17 cellular contexts compared by ENCODE assay signal in genomic region chr11:29628584-29628983, GRCh38.
DNase-seq lines count a peak whose midpoint lies in the region; ATAC-seq and TF ChIP-seq lines count a peak whose summit lies in the region.
"Had no signal": no experiment of that assay in that cellular context is flagged by ENCODE, and none has a peak within 500 bp of the region (broad histone marks: within the 10 kb centered on the region; RNA-seq: fewer than 3 reads in every experiment).

No MANE protein-coding gene starts in this region.

- H2AK5ac ChIP-seq in trophoblast cell (ENCODE audit: low read length): no peak overlapping the region

- no peak overlapping the region for H3K4ac ChIP-seq in trophoblast cell (ENCODE audit: low read depth, low read length)

- H3K27ac ChIP-seq in endodermal cell (ENCODE audit: low read depth, low read length): no peak overlapping the region
- H3K27ac ChIP-seq in mesodermal cell (ENCODE audit: low read depth, low read length, severe bottlenecking): peak overlapping the region; percentile 37
- peak overlapping the region; percentile 57 for H3K27ac ChIP-seq in trophoblast cell (ENCODE audit: low read depth, low read length)
- H3K27ac ChIP-seq in naive thymus-derived CD4-positive, alpha-beta T cell (ENCODE audit: low read depth, low read length): no peak overlapping the region

- no peak overlapping the region for H3K9ac ChIP-seq in endodermal cell (ENCODE audit: extremely low read depth, low read length, poor library complexity, severe bottlenecking)
- H3K9ac ChIP-seq in trophoblast cell (ENCODE audit: low read length): no peak overlapping the region

- H4K8ac ChIP-seq in trophoblast cell (ENCODE audit: low read depth, low read length): peak overlapping the region; percentile 32

- peak overlapping the region; percentile 60 for H2BK5ac ChIP-seq in trophoblast cell (ENCODE audit: low read depth, low read length, poor library complexity)

- no peak overlapping the region for H3K18ac ChIP-seq in trophoblast cell (ENCODE audit: low read length)

- POLR2A ChIA-PET in naive thymus-derived CD4-positive, alpha-beta T cell (lab: Charles Lee): no interaction called here

- H3K79me2 ChIP-seq in trophoblast cell (ENCODE audit: control insufficient read depth, insufficient read depth, low read length, poor library complexity): no peaks in the 10 kb centered on the region

- no peak overlapping the region for H3K4me3 ChIP-seq in endodermal cell (ENCODE audit: low read length)
- no peak overlapping the region for H3K4me3 ChIP-seq in mesodermal cell (ENCODE audit: extremely low read depth, insufficient read depth, low read length, poor library complexity, severe bottlenecking)
- no peak overlapping the region for H3K4me3 ChIP-seq in trophoblast cell (ENCODE audit: low read depth, low read length)
- no peak overlapping the region for H3K4me3 ChIP-seq in naive thymus-derived CD4-positive, alpha-beta T cell (ENCODE audit: low read length)
- H3K4me3 ChIP-seq: GM23338 had no signal

- no peak for ATAC-seq in naive thymus-derived CD4-positive, alpha-beta T cell
- ATAC-seq: GM23338 had no signal

- H3K27me3 ChIP-seq in endodermal cell (ENCODE audit: control insufficient read depth, insufficient read depth, low read length, poor library complexity, severe bottlenecking): no peaks in the 10 kb centered on the region
- H3K27me3 ChIP-seq in trophoblast cell (ENCODE audit: insufficient read depth, low read length): no peaks in the 10 kb centered on the region
- no peaks in the 10 kb centered on the region for H3K27me3 ChIP-seq in naive thymus-derived CD4-positive, alpha-beta T cell (ENCODE audit: control insufficient read depth in 2 of 2, insufficient read depth in 2 of 2, low read length in 2 of 2)
- H3K27me3 ChIP-seq: BE2C had no signal

- peaks cover 3% of the 10 kb centered on the region for H3K27me3 Mint-ChIP-seq in endodermal cell (ENCODE audit: insufficient read depth)
- peaks cover 0 to 2% (median 0%) of the 10 kb centered on the region in 3 donors for H3K27me3 Mint-ChIP-seq in CD14-positive monocyte (ENCODE audit: low read depth in 3 of 3)
- H3K27me3 Mint-ChIP-seq in naive thymus-derived CD4-positive, alpha-beta T cell: no peaks in the 10 kb centered on the region
- peaks cover 10% of the 10 kb centered on the region for H3K27me3 Mint-ChIP-seq in chondrocyte (ENCODE audit: low read depth)
- H3K27me3 Mint-ChIP-seq: CD4-positive, alpha-beta T cell had no signal

- DNase-seq in endodermal cell (peak; percentile 39), trophoblast cell (no peak), CD14-positive monocyte (ENCODE audit: low spot score) (no peak), DMS153 treated with DMSO at 0.1 percent for 48 hours (lab: John Stamatoyannopoulos, UW; ENCODE audit: unreplicated experiment) (no peak), chondrocyte (ENCODE audit: low spot score) (no peak)
- no peak for DNase-seq in naive thymus-derived CD4-positive, alpha-beta T cell
- DNase-seq: ACHN; BE2C; C1 segment of cervical spinal cord; CD4-positive, alpha-beta T cell; DMS153; DMS79 treated with DMSO at 0.1 percent for 48 hours; GF-D8; HCEC 1CT; IMR-90 had no signal

- H3K9me3 Mint-ChIP-seq in endodermal cell (no peaks in the 10 kb centered on the region), CD14-positive monocyte (peaks cover 0 to 4% (median 0%) of the 10 kb centered on the region in 7 donors), chondrocyte (ENCODE audit: low read depth) (peaks cover 2% of the 10 kb centered on the region)
- H3K9me3 Mint-ChIP-seq in naive thymus-derived CD4-positive, alpha-beta T cell: peaks cover 3 to 30% (median 10%) of the 10 kb centered on the region in 11 donors
- H3K9me3 Mint-ChIP-seq: GM23338 had no signal

- H3K14ac ChIP-seq in trophoblast cell (ENCODE audit: low read length): no peak overlapping the region

- H2BK120ac ChIP-seq in trophoblast cell (ENCODE audit: insufficient read depth, low read length, poor library complexity): peak overlapping the region; percentile 61

- no peak overlapping the region for H3K27ac Mint-ChIP-seq in endodermal cell
- H3K27ac Mint-ChIP-seq in CD14-positive monocyte: no peak overlapping the region
- H3K27ac Mint-ChIP-seq in naive thymus-derived CD4-positive, alpha-beta T cell: no peak overlapping the region
- H3K27ac Mint-ChIP-seq in chondrocyte (ENCODE audit: unreplicated experiment): no peak overlapping the region
- H3K27ac Mint-ChIP-seq: CD4-positive, alpha-beta T cell had no signal

- H2AFZ ChIP-seq in trophoblast cell (ENCODE audit: insufficient read depth, low read length, poor library complexity): no peak overlapping the region
- H2AFZ ChIP-seq: GM23338 had no signal

- H3K36me3 Mint-ChIP-seq in endodermal cell (ENCODE audit: low read depth) (no peaks in the 10 kb centered on the region), CD14-positive monocyte (no peaks in the 10 kb centered on the region), chondrocyte (ENCODE audit: low read depth) (no peaks in the 10 kb centered on the region)
- H3K36me3 Mint-ChIP-seq in naive thymus-derived CD4-positive, alpha-beta T cell: no peaks in the 10 kb centered on the region

- no peak overlapping the region for H4K12ac ChIP-seq in trophoblast cell (ENCODE audit: low read depth, low read length)

- no peak overlapping the region for H3K4me2 ChIP-seq in trophoblast cell (ENCODE audit: low read length)
- H3K4me2 ChIP-seq: GM23338 had no signal

- peak overlapping the region; percentile 36 for H2BK12ac ChIP-seq in trophoblast cell (ENCODE audit: low read length)

- intact Hi-C loops in CD14-positive monocyte (cut with micrococcal nuclease): no loop called here
- intact Hi-C loops in naive thymus-derived CD4-positive, alpha-beta T cell (cut with micrococcal nuclease): no loop called here

- no peak overlapping the region for H3K4me3 Mint-ChIP-seq in endodermal cell
- H3K4me3 Mint-ChIP-seq in CD14-positive monocyte: no peak overlapping the region
- H3K4me3 Mint-ChIP-seq in naive thymus-derived CD4-positive, alpha-beta T cell: no peak overlapping the region
- no peak overlapping the region for H3K4me3 Mint-ChIP-seq in chondrocyte (ENCODE audit: unreplicated experiment)
- H3K4me3 Mint-ChIP-seq: CD4-positive, alpha-beta T cell; GM23338 had no signal

- no peaks in the 10 kb centered on the region for H3K36me3 ChIP-seq in endodermal cell (ENCODE audit: control insufficient read depth, insufficient read depth, low read length)
- no peaks in the 10 kb centered on the region for H3K36me3 ChIP-seq in mesodermal cell (ENCODE audit: control insufficient read depth, insufficient read depth, low read length)
- H3K36me3 ChIP-seq in trophoblast cell (ENCODE audit: control insufficient read depth in 1 of 2, insufficient read depth in 2 of 2, low read length in 2 of 2): no peaks in the 10 kb centered on the region
- H3K36me3 ChIP-seq in naive thymus-derived CD4-positive, alpha-beta T cell (ENCODE audit: control insufficient read depth in 2 of 3, insufficient read depth in 3 of 3, low read length in 3 of 3): no peaks in the 10 kb centered on the region
- H3K36me3 ChIP-seq: BE2C had no signal

- 96 to 100% methylated on average over 3 of the region's 3 CpGs for WGBS in endodermal cell (ENCODE audit: insufficient coverage in 1 of 2, insufficient read length in 1 of 2), 2 experiments
- WGBS in mesodermal cell (ENCODE audit: insufficient coverage in 2 of 2), 2 experiments: 84 to 90% methylated on average over 2 to 3 of the region's 3 CpGs
- WGBS in trophoblast cell (ENCODE audit: extremely low coverage, insufficient coverage, insufficient read length): no CpG with 5 or more reads among the region's 3 CpGs

- no peak overlapping the region for H4K91ac ChIP-seq in trophoblast cell (ENCODE audit: low read depth, low read length)

- H3K4me1 ChIP-seq in endodermal cell (ENCODE audit: control insufficient read depth, insufficient read depth, low read length) (peaks cover 3% of the 10 kb centered on the region), mesodermal cell (ENCODE audit: control insufficient read depth, insufficient read depth, low read length, poor library complexity, severe bottlenecking) (peaks cover 9% of the 10 kb centered on the region), trophoblast cell (ENCODE audit: control insufficient read depth in 1 of 2, insufficient read depth in 2 of 2, low read length in 2 of 2) (peaks cover 3 to 6% of the 10 kb centered on the region in 2 experiments)
- H3K4me1 ChIP-seq in naive thymus-derived CD4-positive, alpha-beta T cell (ENCODE audit: control insufficient read depth in 2 of 2, insufficient read depth in 2 of 2, low read length in 2 of 2): no peaks in the 10 kb centered on the region
- H3K4me1 ChIP-seq: BE2C had no signal

- TF ChIP-seq CTCF in endodermal cell (conservative IDR thresholded peaks at IDR 0.05): no peak
- TF ChIP-seq CTCF in CD14-positive monocyte (IDR thresholded peaks at IDR 0.05): no peak
- TF ChIP-seq CTCF in chondrocyte (IDR thresholded peaks at IDR 0.05): no peak

- no peaks in the 10 kb centered on the region for H3K9me3 ChIP-seq in endodermal cell (ENCODE audit: control insufficient read depth, low read length)
- H3K9me3 ChIP-seq in mesodermal cell (ENCODE audit: control insufficient read depth, low read length): no peaks in the 10 kb centered on the region
- H3K9me3 ChIP-seq in trophoblast cell (ENCODE audit: insufficient read depth, low read depth, low read length): no peaks in the 10 kb centered on the region
- no peaks in the 10 kb centered on the region for H3K9me3 ChIP-seq in naive thymus-derived CD4-positive, alpha-beta T cell (ENCODE audit: control insufficient read depth in 2 of 3, low read length in 3 of 3)
- H3K9me3 ChIP-seq: BE2C had no signal

- H3K23ac ChIP-seq in trophoblast cell (ENCODE audit: low read length): no peak overlapping the region

- CTCF ChIA-PET in naive thymus-derived CD4-positive, alpha-beta T cell (lab: Charles Lee): no interaction called here

- H3K4me1 Mint-ChIP-seq in endodermal cell: peaks cover 29% of the 10 kb centered on the region
- no peaks in the 10 kb centered on the region for H3K4me1 Mint-ChIP-seq in CD14-positive monocyte
- H3K4me1 Mint-ChIP-seq in naive thymus-derived CD4-positive, alpha-beta T cell: no peaks in the 10 kb centered on the region
- peaks cover 5% of the 10 kb centered on the region for H3K4me1 Mint-ChIP-seq in chondrocyte (ENCODE audit: low read depth)

- H3K79me1 ChIP-seq in trophoblast cell (ENCODE audit: low read length): peaks cover 6% of the 10 kb centered on the region

Comparison
In these comparisons a context has a peak if more than half of its experiments do, and no peak if none do; other contexts are left out.
1. H3K27ac ChIP-seq: peak in mesodermal cell (single experiment) and trophoblast cell (single experiment); none in endodermal cell (single experiment) and naive thymus-derived CD4-positive, alpha-beta T cell (single experiment).